14 cellular contexts compared by ENCODE assay signal in the genomic region with DNA sequence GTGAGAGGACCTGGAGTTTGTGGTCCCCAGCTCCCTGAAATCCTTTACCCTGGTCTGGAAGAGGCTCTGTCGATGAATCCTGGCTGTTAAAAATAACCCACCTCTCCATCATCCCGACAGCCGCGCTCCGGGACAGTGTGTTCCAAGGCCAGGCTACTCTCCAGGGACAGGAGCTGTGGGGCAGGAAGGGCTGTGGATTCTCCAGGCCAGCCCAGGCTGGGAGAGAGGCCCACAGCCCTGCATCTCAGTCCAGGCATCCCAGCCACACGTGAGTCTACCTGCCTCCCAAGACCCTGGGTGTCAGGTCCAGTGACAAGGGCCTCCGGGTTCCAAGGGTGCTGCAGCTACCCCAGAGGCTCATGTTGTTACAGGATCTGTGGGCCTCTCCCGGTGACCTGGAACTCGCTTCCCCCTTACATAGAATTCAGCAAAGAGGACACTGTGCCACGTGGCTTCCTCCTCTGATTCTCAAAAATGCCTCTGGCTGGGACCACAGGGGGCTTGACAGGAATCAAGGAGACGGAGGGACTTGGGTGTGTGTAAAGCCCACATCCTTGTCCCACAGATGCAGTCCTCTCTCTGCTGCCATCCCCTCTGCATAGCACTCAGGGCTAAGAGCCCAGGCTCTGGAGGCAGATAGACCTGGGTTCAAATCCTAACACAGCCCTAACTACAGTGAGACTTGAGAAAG. TPM values are rescaled to one million over a fixed set of nuclear protein-coding genes. Genes with fewer than 3 reads are reported as not detected.
DNase-seq lines count a peak whose midpoint lies in the region; ATAC-seq and TF ChIP-seq lines count a peak whose summit lies in the region.
"Had no signal": no experiment of that assay in that cellular context is flagged by ENCODE, and none has a peak within 500 bp of the region (broad histone marks: within the 10 kb centered on the region; RNA-seq: fewer than 3 reads in every experiment).

No MANE protein-coding gene starts in this region.

- H3K4me3 ChIP-seq in cardiac muscle cell (no peak overlapping the region), neuronal stem cell (ENCODE audit: low read length in 2 of 2) (no peak overlapping the region)
- H3K4me3 ChIP-seq: HAP-1 had no signal

- no peak overlapping the region for H2AK5ac ChIP-seq in neuronal stem cell (ENCODE audit: low read depth, low read length)

- H3K18ac ChIP-seq in neuronal stem cell (ENCODE audit: low read length): peak overlapping the region; percentile 67

- H2AFZ ChIP-seq in neuronal stem cell (ENCODE audit: low read length): no peak overlapping the region

- peak overlapping the region in 1 of 2 donors; percentile 67 for H3K27ac Mint-ChIP-seq in stimulated activated naive CD8-positive, alpha-beta T cell treated with anti-CD3 and anti-CD28 coated beads, Interleukin-15, amount 100 ng/mL, for 72 hours
- H3K27ac Mint-ChIP-seq: activated naive CD8-positive, alpha-beta T cell had no signal

- no peak overlapping the region for H3K9ac ChIP-seq in neuronal stem cell (ENCODE audit: low read depth, low read length, poor library complexity)

- no peak for TF ChIP-seq CTCF in cardiac muscle cell (IDR thresholded peaks at IDR 0.05; ENCODE audit: low read depth, low read length)

- H3K9me3 Mint-ChIP-seq in stimulated activated naive CD8-positive, alpha-beta T cell treated with anti-CD3 and anti-CD28 coated beads, Interleukin-15, amount 100 ng/mL, for 72 hours: no peaks in the 10 kb centered on the region
- H3K9me3 Mint-ChIP-seq: neural crest cell had no signal

- H4K91ac ChIP-seq in neuronal stem cell (ENCODE audit: low read depth, low read length, poor library complexity): no peak overlapping the region

- WGBS in neuronal stem cell (ENCODE audit: extremely low coverage in 2 of 2, insufficient read length in 2 of 2, insufficient replicate concordance in 1 of 2), 2 donors: no CpG with 5 or more reads among the region's 11 CpGs

- H2BK15ac ChIP-seq in neuronal stem cell (ENCODE audit: low read length): no peak overlapping the region

- no peak overlapping the region for H2BK12ac ChIP-seq in neuronal stem cell (ENCODE audit: low read length)

- H3K27me3 ChIP-seq in cardiac muscle cell: no peaks in the 10 kb centered on the region
- H3K27me3 ChIP-seq in neuronal stem cell (ENCODE audit: control insufficient read depth in 3 of 3, insufficient read depth in 3 of 3, low read depth in 1 of 3, low read length in 3 of 3): peaks cover 0 to 3% (median 0%) of the 10 kb centered on the region in 3 experiments

- DNase-seq in stimulated activated naive CD8-positive, alpha-beta T cell treated with anti-CD3 and anti-CD28 coated beads, Interleukin-15, amount 100 ng/mL, for 72 hours: peak; percentile 0 to 3
- DNase-seq in stimulated activated naive CD8-positive, alpha-beta T cell treated with anti-CD3 and anti-CD28 coated beads, Interleukin-15, Interleukin-2, amounts not matched to agents 100 U/mL and 50 U/mL, for 24 hours: no peak
- DNase-seq in cardiac muscle cell (ENCODE audit: low read depth in 1 of 2, low spot score in 1 of 2) (peak in 1 of 2 donors; percentile 59), neuronal stem cell (ENCODE audit: low spot score) (no peak), NCI-H526 treated with DMSO at 0.1 percent for 48 hours (lab: John Stamatoyannopoulos, UW) (no peak), NCI-H69 (lab: John Stamatoyannopoulos, UW) (no peak)
- DNase-seq: MM.1S, NCI-H446, PC-3 had no signal

- H3K36me3 ChIP-seq in cardiac muscle cell: no peaks in the 10 kb centered on the region
- H3K36me3 ChIP-seq in neuronal stem cell (replicated peaks in 1 of 2; ENCODE audit: control insufficient read depth in 2 of 2, insufficient read depth in 2 of 2, low read length in 2 of 2): no peaks in the 10 kb centered on the region
- H3K36me3 ChIP-seq: HAP-1 had no signal

- H3K4me2 ChIP-seq in neuronal stem cell (ENCODE audit: insufficient read depth, low read length, poor library complexity, severe bottlenecking): no peak overlapping the region

- no peaks in the 10 kb centered on the region for H3K79me1 ChIP-seq in neuronal stem cell (ENCODE audit: low read depth, low read length)

- no peak for ATAC-seq in stimulated activated naive CD8-positive, alpha-beta T cell treated with anti-CD3 and anti-CD28 coated beads, Interleukin-15, amount 100 ng/mL, for 72 hours
- no peak for ATAC-seq in stimulated activated naive CD8-positive, alpha-beta T cell treated with anti-CD3 and anti-CD28 coated beads, Interleukin-15, Interleukin-2, amounts not matched to agents 100 U/mL and 50 U/mL, for 24 hours
- no peak for ATAC-seq in HG03442 (IDR thresholded peaks at IDR 0.05; ENCODE audit: unreplicated experiment)
- no peak for ATAC-seq in HG03135 (IDR thresholded peaks at IDR 0.05; ENCODE audit: unreplicated experiment)
- ATAC-seq: PC-3 had no signal

- H3K4me3 Mint-ChIP-seq in stimulated activated naive CD8-positive, alpha-beta T cell treated with anti-CD3 and anti-CD28 coated beads, Interleukin-15, amount 100 ng/mL, for 72 hours: no peak overlapping the region
- H3K4me3 Mint-ChIP-seq: activated naive CD8-positive, alpha-beta T cell; neural crest cell had no signal

- no peak overlapping the region for H3K14ac ChIP-seq in neuronal stem cell (ENCODE audit: low read length)

- no peak overlapping the region for H2BK120ac ChIP-seq in neuronal stem cell (ENCODE audit: low read depth, low read length)

- H3K23ac ChIP-seq in neuronal stem cell (ENCODE audit: low read depth, low read length, poor library complexity): no peak overlapping the region

- H3K27me3 Mint-ChIP-seq in stimulated activated naive CD8-positive, alpha-beta T cell treated with anti-CD3 and anti-CD28 coated beads, Interleukin-15, amount 100 ng/mL, for 72 hours: no peaks in the 10 kb centered on the region
- H3K27me3 Mint-ChIP-seq: activated naive CD8-positive, alpha-beta T cell had no signal

- no peaks in the 10 kb centered on the region for H3K9me3 ChIP-seq in cardiac muscle cell (ENCODE audit: low read depth)
- no peaks in the 10 kb centered on the region for H3K9me3 ChIP-seq in neuronal stem cell (replicated peaks in 1 of 2; ENCODE audit: control insufficient read depth in 2 of 2, insufficient read depth in 1 of 2, low read depth in 1 of 2, low read length in 2 of 2)
- H3K9me3 ChIP-seq: HAP-1 had no signal

- peak overlapping the region; percentile 10 for H2BK5ac ChIP-seq in neuronal stem cell (ENCODE audit: low read length)

- peaks cover 37% of the 10 kb centered on the region for H3K4me1 ChIP-seq in cardiac muscle cell (ENCODE audit: low read depth)
- peaks cover 0 to 12% of the 10 kb centered on the region in 2 donors for H3K4me1 ChIP-seq in neuronal stem cell (ENCODE audit: control insufficient read depth in 2 of 2, insufficient read depth in 1 of 2, low read depth in 1 of 2, low read length in 2 of 2)

- H3K4ac ChIP-seq in neuronal stem cell (ENCODE audit: low read length): no peak overlapping the region

- no peaks in the 10 kb centered on the region for H3K4me1 Mint-ChIP-seq in stimulated activated naive CD8-positive, alpha-beta T cell treated with anti-CD3 and anti-CD28 coated beads, Interleukin-15, amount 100 ng/mL, for 72 hours

- no peak overlapping the region for H4K8ac ChIP-seq in neuronal stem cell (ENCODE audit: low read depth, low read length)

- peak overlapping the region; percentile 68 for H3K27ac ChIP-seq in cardiac muscle cell
- no peak overlapping the region for H3K27ac ChIP-seq in neuronal stem cell (replicated peaks; ENCODE audit: low read length)

RNA-seq across cellular contexts. Expression of a gene that starts 17.3 kb away (rescaled TPM):
- 27.4 and 61.8 TPM in 2 replicates for total RNA-seq in cardiac muscle cell
- 28.5 and 50.8 TPM in 2 replicates for polyA plus RNA-seq in cardiac muscle cell
- 3.6 TPM for polyA plus RNA-seq in neuronal stem cell (2013, experiment 1 of 2)
- polyA plus RNA-seq in neuronal stem cell (2013, experiment 2 of 2): 3.7 TPM
- total RNA-seq: PC-3 had no signal

RNA-seq across cellular contexts. Expression of a gene that starts 39.3 kb away (rescaled TPM):
- total RNA-seq in cardiac muscle cell: not detected in 2 replicates
- polyA plus RNA-seq in cardiac muscle cell: not detected in 2 replicates
- polyA plus RNA-seq in neuronal stem cell (2013, experiment 1 of 2): not detected
- polyA plus RNA-seq in neuronal stem cell (2013, experiment 2 of 2): 0.04 TPM
- total RNA-seq: neural crest cell, PC-3 had no signal

RNA-seq across cellular contexts. Expression of a gene that starts 46.2 kb away (rescaled TPM):
- total RNA-seq in cardiac muscle cell: 0.89 and 3.0 TPM in 2 replicates
- polyA plus RNA-seq in cardiac muscle cell: 1.0 and 2.2 TPM in 2 replicates
- 0.59 TPM for polyA plus RNA-seq in neuronal stem cell (2013, experiment 1 of 2)
- 0.58 TPM for polyA plus RNA-seq in neuronal stem cell (2013, experiment 2 of 2)

Comparison
In these comparisons a context has a peak if more than half of its experiments do, and no peak if none do; other contexts are left out.
1. DNase-seq: peak in stimulated activated naive CD8-positive, alpha-beta T cell treated with anti-CD3 and anti-CD28 coated beads, Interleukin-15, amount 100 ng/mL, for 72 hours (2 of 2); none in stimulated activated naive CD8-positive, alpha-beta T cell treated with anti-CD3 and anti-CD28 coated beads, Interleukin-15, Interleukin-2, amounts not matched to agents 100 U/mL and 50 U/mL, for 24 hours (single experiment), neuronal stem cell (single experiment), NCI-H526 treated with DMSO at 0.1 percent for 48 hours (single experiment) and NCI-H69 (single experiment).